In the genomic region with DNA sequence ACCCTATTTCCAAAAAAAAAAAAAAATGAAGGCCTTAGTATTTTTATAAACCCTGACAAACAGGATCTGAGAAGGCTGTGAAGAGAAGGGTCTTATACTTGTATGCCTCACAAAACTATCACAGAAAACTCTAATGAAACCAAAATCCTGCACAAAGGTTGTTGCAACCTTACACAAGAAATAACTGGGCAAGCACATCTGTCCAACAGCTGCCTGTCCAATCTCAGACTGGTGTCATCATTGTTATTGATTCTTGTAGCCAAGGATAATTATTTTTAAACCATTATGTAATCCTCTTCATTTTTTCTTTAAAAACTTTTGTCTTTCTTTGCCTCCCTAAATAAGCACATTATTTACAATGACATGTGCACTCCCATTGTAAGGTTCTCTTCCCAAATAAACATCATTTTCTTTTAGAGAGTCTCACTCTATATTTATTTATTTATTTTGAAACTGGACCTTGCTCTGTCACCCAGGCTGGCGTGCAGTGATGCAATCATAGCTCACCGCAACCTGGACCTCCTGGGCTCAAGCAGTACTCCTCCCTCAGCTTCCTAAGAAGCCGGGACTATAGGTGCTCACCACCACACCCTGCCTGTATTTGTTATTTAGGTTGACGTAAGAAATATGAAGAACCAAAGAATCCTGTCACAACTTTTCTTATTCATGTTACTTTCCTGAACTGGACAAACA, we compare ENCODE assay signal across 1 cellular context.
TF ChIP-seq lines count a peak whose summit lies in the region.

No MANE protein-coding gene starts in this region.

TF ChIP-seq in SK-N-SH, 30 proteins besides CTCF, POLR2A, EP300 and RAD21 (continued from another document):
- TF ChIP-seq, protein P1, sequence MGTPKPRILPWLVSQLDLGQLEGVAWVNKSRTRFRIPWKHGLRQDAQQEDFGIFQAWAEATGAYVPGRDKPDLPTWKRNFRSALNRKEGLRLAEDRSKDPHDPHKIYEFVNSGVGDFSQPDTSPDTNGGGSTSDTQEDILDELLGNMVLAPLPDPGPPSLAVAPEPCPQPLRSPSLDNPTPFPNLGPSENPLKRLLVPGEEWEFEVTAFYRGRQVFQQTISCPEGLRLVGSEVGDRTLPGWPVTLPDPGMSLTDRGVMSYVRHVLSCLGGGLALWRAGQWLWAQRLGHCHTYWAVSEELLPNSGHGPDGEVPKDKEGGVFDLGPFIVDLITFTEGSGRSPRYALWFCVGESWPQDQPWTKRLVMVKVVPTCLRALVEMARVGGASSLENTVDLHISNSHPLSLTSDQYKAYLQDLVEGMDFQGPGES (IDR thresholded peaks at IDR 0.05; ENCODE audit: low read depth, low read length) = no peak
- TF ChIP-seq TAF1 (IDR thresholded peaks at IDR 0.05; ENCODE audit: borderline replicate concordance, low read depth, low read length) (no peak), GATA2 (CRISPR knock-in tag; IDR thresholded peaks at IDR 0.05) (no peak), FOSL2 (IDR thresholded peaks at IDR 0.05; ENCODE audit: borderline replicate concordance, low read depth) (no peak)
- TF ChIP-seq, protein P2, sequence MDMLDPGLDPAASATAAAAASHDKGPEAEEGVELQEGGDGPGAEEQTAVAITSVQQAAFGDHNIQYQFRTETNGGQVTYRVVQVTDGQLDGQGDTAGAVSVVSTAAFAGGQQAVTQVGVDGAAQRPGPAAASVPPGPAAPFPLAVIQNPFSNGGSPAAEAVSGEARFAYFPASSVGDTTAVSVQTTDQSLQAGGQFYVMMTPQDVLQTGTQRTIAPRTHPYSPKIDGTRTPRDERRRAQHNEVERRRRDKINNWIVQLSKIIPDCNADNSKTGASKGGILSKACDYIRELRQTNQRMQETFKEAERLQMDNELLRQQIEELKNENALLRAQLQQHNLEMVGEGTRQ (IDR thresholded peaks at IDR 0.05; ENCODE audit: borderline replicate concordance, low read depth, low read length) = no peak
TF ChIP-seq in SK-N-SH: peak in this region for 0.
